ENCODE assay signal across 35 cellular contexts in the genomic region with DNA sequence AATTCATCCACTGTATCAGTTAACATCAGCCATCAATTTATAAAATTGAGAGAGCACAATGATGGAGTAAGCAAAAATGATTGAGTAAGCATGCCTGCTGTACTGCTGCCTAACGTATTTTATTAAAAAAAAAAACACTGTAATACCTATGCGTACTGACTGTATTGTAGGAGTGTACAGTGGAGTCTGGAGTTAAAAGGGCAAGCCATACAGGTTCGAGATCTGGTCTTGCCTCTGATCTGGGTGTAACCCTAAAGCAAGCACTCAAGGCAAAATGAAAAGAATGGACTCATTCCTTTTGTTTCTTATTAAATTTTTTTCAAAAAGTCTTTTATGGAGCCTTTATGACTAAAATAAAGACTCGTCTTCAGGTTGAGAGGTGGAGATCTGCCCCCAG.
"Had no signal": no experiment of that assay in that cellular context is flagged by ENCODE, and none has a peak within 500 bp of the region (broad histone marks: within the 10 kb centered on the region; RNA-seq: fewer than 3 reads in every experiment).

No MANE protein-coding gene starts in this region.

- H3K4me3 ChIP-seq: adrenal gland, body of pancreas, breast epithelium had no signal

- H3K27me3 ChIP-seq: adrenal gland, body of pancreas, brain microvascular endothelial cell, breast epithelium had no signal

- H3K9me3 ChIP-seq: adrenal gland, body of pancreas, breast epithelium had no signal

- FAIRE-seq: astrocyte, TTC549 had no signal

- H3K4me1 ChIP-seq: adrenal gland, body of pancreas, breast epithelium had no signal

- H3K36me3 ChIP-seq: adrenal gland, brain microvascular endothelial cell, breast epithelium had no signal

- ATAC-seq: activated CD8-positive, alpha-beta T cell treated with anti-CD3 and anti-CD28 coated beads for 36 hours; activated naive CD4-positive, alpha-beta T cell treated with anti-CD3 and anti-CD28 coated beads, Interleukin-2, amount 50 U/mL, for 72 hours; activated T-cell treated with anti-CD3 and anti-CD28 coated beads, Interleukin-2, amount 50 U/mL, for 4 hours; activated T-cell treated with anti-CD3 and anti-CD28 coated beads, Interleukin-2, amount 50 U/mL, for 72 hours; activated T-helper 17 cell treated with anti-CD3 and anti-CD28 coated beads, Interleukin-2, amount 50 U/mL, for 72 hours; body of pancreas had no signal

- H3K27ac ChIP-seq: adrenal gland, body of pancreas, brain microvascular endothelial cell, breast epithelium, VCaP had no signal

- DNase-seq: activated B cell treated with CpG ODN at 0.5 μM for 24 hours; activated CD4-positive, alpha-beta memory T cell treated with anti-CD3 and anti-CD28 coated beads for 36 hours; activated CD4-positive, alpha-beta T cell treated with anti-CD3 and anti-CD28 coated beads for 4 hours; activated CD4-positive, alpha-beta T cell treated with anti-CD3 and anti-CD28 coated beads, Interleukin-2, amount 10 ng/mL, durations not matched to agents 24 days and 14 days; activated CD4-positive, alpha-beta T cell treated with anti-CD3 and anti-CD28 coated beads, Interleukin-2, amount 50 U/mL, for 1 hour; activated CD4-positive, alpha-beta T cell treated with anti-CD3 and anti-CD28 coated beads, Interleukin-2, amount 50 U/mL, for 4 hours; activated CD4-positive, CD25-positive, alpha-beta regulatory T cell treated with anti-CD3 and anti-CD28 coated beads, Interleukin-2, amount 50 U/mL, for 72 hours; activated CD8-positive, alpha-beta memory T cell treated with anti-CD3 and anti-CD28 coated beads, Interleukin-2, amount 50 U/mL, for 4 hours; activated CD8-positive, alpha-beta T cell treated with anti-CD3 and anti-CD28 coated beads for 36 hours; activated effector memory CD4-positive, alpha-beta T cell treated with anti-CD3 and anti-CD28 coated beads, Interleukin-2, amount 50 U/mL, for 16 hours; activated gamma-delta T cell treated with Interleukin-2 at 50 U/mL for 16 hours; activated naive CD4-positive, alpha-beta T cell; activated naive CD4-positive, alpha-beta T cell treated with anti-CD3 and anti-CD28 coated beads for 36 hours; activated naive CD4-positive, alpha-beta T cell treated with anti-CD3 and anti-CD28 coated beads, Interleukin-2, amount 50 U/mL, for 16 hours; activated naive CD8-positive, alpha-beta T cell treated with anti-CD3 and anti-CD28 coated beads for 36 hours; activated T-cell treated with anti-CD3 and anti-CD28 coated beads for 4 hours; activated T-cell treated with anti-CD3 and anti-CD28 coated beads, Interleukin-2, amount 50 U/mL, for 1 hour; activated T-cell treated with anti-CD3 and anti-CD28 coated beads, Interleukin-2, amount 50 U/mL, for 4 hours; activated T-cell treated with anti-CD3 and anti-CD28 coated beads, Interleukin-2, amount 50 U/mL, for 72 hours; adrenal gland; amniotic stem cell; aorta; body of pancreas; brain microvascular endothelial cell; central memory CD4-positive, alpha-beta T cell; SW 1271; T-helper 1 cell; T-helper 2 cell; T-helper 9 cell had no signal
